ENCODE assay signal across 27 cellular contexts in the genomic region with DNA sequence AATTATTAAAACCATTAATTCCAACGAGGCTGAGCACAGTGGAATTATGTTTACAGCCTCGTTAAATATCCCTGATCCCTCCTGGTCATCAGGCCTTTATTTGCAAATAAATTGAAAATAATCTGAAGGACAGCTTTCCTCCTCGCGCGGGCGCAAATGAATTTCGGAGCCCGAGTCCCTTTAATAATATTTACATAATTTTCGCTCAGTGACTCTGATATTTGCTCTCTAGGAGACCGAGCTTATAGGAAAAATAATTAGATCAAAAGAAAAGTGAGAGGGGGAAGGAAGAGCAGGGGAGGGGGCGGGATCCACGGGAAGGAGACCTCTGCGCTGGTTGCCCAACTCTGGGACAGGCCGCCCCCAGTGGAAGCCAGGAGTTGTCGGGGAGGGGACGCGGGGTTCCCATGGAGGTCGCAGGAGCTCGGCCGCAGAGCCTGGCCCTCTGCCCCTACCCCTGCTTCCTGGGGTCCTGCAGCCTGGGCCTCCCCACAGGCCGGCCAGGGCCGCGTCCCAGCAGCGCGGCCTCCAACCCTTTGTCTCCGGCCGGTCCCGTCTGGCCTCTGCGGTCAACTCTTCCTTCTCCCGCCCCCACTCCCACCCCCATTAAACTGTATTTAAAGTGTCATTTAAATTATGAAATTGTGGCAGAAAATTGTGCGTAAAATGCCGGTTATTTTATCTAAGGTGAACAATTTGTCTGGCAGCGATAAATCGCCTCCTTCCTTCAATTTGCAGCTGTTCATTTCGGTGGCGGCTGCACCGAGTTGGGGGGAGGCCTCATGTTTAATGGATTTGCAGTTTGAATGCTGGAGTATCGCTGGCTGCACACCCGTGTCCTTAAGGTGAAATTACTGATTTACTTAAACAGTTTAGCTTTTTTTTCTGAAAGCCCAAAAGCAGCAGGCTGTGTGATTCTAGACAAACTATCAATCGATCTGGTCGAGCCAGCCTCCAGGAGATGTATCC. TPM values are rescaled to one million over a fixed set of nuclear protein-coding genes. Genes with fewer than 3 reads are reported as not detected.
DNase-seq lines count a peak whose midpoint lies in the region; ATAC-seq, FAIRE-seq and TF ChIP-seq lines count a peak whose summit lies in the region.
"Had no signal": no experiment of that assay in that cellular context is flagged by ENCODE, and none has a peak within 500 bp of the region (broad histone marks: within the 10 kb centered on the region; RNA-seq: fewer than 3 reads in every experiment).

No MANE protein-coding gene starts in this region.

- H3K79me2 ChIP-seq in endothelial cell of umbilical vein (ENCODE audit: control insufficient read depth, insufficient read depth, low read length), result no peaks in the 10 kb centered on the region

- POLR2A ChIA-PET in endothelial cell of umbilical vein (lab: Charles Lee), result no interaction called here

- TF ChIP-seq POLR2A in endothelial cell of umbilical vein (IDR thresholded peaks at IDR 0.05; ENCODE audit: low read depth, low read length), result no peak

- H3K4me2 ChIP-seq in endothelial cell of umbilical vein (ENCODE audit: insufficient read depth, low read length), result no peak overlapping the region

- no TSS peak for BruUV-seq in endothelial cell of umbilical vein (replicated peaks; lab: Mats Ljungman, UMichigan)

- CTCF ChIA-PET in activated CD8-positive, alpha-beta memory T cell treated with anti-CD3 and anti-CD28 coated beads, Interleukin-2, amount 10 ng/mL, durations not matched to agents 7 days and 5 days (lab: Charles Lee), result interaction anchor here (0.9 to 1.2 kb wide), 2 partner anchors 9 to 12 kb away, joined by 3 to 4 read pairs; no protein-coding TSS in a partner anchor
- CTCF ChIA-PET in endothelial cell of umbilical vein (lab: Charles Lee), result interaction anchor here (0.7 kb wide), 1 partner anchor 459 kb away, joined by 3 read pairs; no protein-coding TSS in a partner anchor

- no peak for FAIRE-seq in endothelial cell of umbilical vein (lab: Jason Lieb, UNC)
- FAIRE-seq: colon, D721Med, HepG2, kidney had no signal

- H3K9me3 Mint-ChIP-seq in activated CD8-positive, alpha-beta memory T cell treated with anti-CD3 and anti-CD28 coated beads, Interleukin-2, amount 10 ng/mL, durations not matched to agents 7 days and 5 days (ENCODE audit: low read depth), result no peaks in the 10 kb centered on the region
- peaks cover 0 to 8% (median 0%) of the 10 kb centered on the region in 3 donors for H3K9me3 Mint-ChIP-seq in IgD-negative memory B cell

- intact Hi-C loops in endothelial cell of umbilical vein (cut with micrococcal nuclease), result no loop called here

- no peak overlapping the region for H3K4me3 ChIP-seq in endothelial cell of umbilical vein (replicated peaks in 1 of 3; ENCODE audit: insufficient read depth in 1 of 3, low read depth in 1 of 3, low read length in 3 of 3)
- H3K4me3 ChIP-seq: ovary, uterus had no signal

- no peaks in the 10 kb centered on the region for H3K36me3 ChIP-seq in endothelial cell of umbilical vein (ENCODE audit: control insufficient read depth in 2 of 2, extremely low read depth in 1 of 2, insufficient read depth in 2 of 2, low read length in 2 of 2)
- H3K36me3 ChIP-seq: brain microvascular endothelial cell, ovary, uterus, WERI-Rb-1 had no signal

- DNase-seq in activated CD8-positive, alpha-beta memory T cell treated with anti-CD3 and anti-CD28 coated beads, Interleukin-2, amount 10 ng/mL, durations not matched to agents 7 days and 5 days, result no peak
- no peak for DNase-seq in activated CD8-positive, alpha-beta memory T cell treated with anti-CD3 and anti-CD28 coated beads, Interleukin-2, amount 50 U/mL, for 48 hours
- DNase-seq in endothelial cell of umbilical vein (ENCODE audit: low read depth, low spot score), result no peak
- DNase-seq in retina, result peak; percentile 62
- no peak for DNase-seq in Kasumi-1 (lab: John Stamatoyannopoulos, UW)
- no peak for DNase-seq in HuH-7.5 (ENCODE audit: low spot score)
- DNase-seq: ACHN, brain microvascular endothelial cell, NCI-H1105, NCI-H2081, ovary, SIG-M5, uterus, WERI-Rb-1 had no signal

- H3K9me1 ChIP-seq in endothelial cell of umbilical vein (replicated peaks; ENCODE audit: control insufficient read depth, extremely low read depth, insufficient read depth, low read length), result no peaks in the 10 kb centered on the region

- no peak for ATAC-seq in activated CD8-positive, alpha-beta memory T cell treated with anti-CD3 and anti-CD28 coated beads, Interleukin-2, amount 10 ng/mL, durations not matched to agents 7 days and 5 days
- ATAC-seq in HG02642 (IDR thresholded peaks at IDR 0.05; ENCODE audit: poor library complexity, unreplicated experiment), result no peak
- ATAC-seq: HepG2, right cardiac atrium had no signal

- peaks cover 7% of the 10 kb centered on the region for H3K4me1 Mint-ChIP-seq in activated CD8-positive, alpha-beta memory T cell treated with anti-CD3 and anti-CD28 coated beads, Interleukin-2, amount 10 ng/mL, durations not matched to agents 7 days and 5 days
- H3K4me1 Mint-ChIP-seq in IgD-negative memory B cell, result peaks cover 0 to 5% (median 0%) of the 10 kb centered on the region in 3 donors

- H3K27ac ChIP-seq in endothelial cell of umbilical vein (ENCODE audit: insufficient read depth, low read depth, low read length), result no peak overlapping the region
- H3K27ac ChIP-seq: brain microvascular endothelial cell, HL-60, ovary, uterus, WERI-Rb-1 had no signal

- peaks cover 63% of the 10 kb centered on the region for H3K27me3 Mint-ChIP-seq in activated CD8-positive, alpha-beta memory T cell treated with anti-CD3 and anti-CD28 coated beads, Interleukin-2, amount 10 ng/mL, durations not matched to agents 7 days and 5 days
- peaks cover 34% of the 10 kb centered on the region for H3K27me3 Mint-ChIP-seq in IgD-negative memory B cell

- no peak overlapping the region for H2AFZ ChIP-seq in endothelial cell of umbilical vein (ENCODE audit: low read depth, low read length)

- H3K27ac Mint-ChIP-seq in activated CD8-positive, alpha-beta memory T cell treated with anti-CD3 and anti-CD28 coated beads, Interleukin-2, amount 10 ng/mL, durations not matched to agents 7 days and 5 days, result peak overlapping the region; percentile 1
- H3K27ac Mint-ChIP-seq in IgD-negative memory B cell, result peak overlapping the region; percentile 59 to 93 (median 93)
- H3K27ac Mint-ChIP-seq: activated T-helper 2 cell treated with anti-CD3 and anti-CD28 coated beads, Interferon-gamma antibody, Interleukin-2, Interleukin-4, amounts not matched to agents 10 μg/mL and 5 μg/mL and 100 μg/mL, durations not matched to agents 14 hours and 24 hours and 36 hours had no signal

- no peak overlapping the region for H3K9ac ChIP-seq in endothelial cell of umbilical vein (replicated peaks; ENCODE audit: extremely low read depth, insufficient read depth, low read length)

- dilution Hi-C loops in endothelial cell of umbilical vein (cut with MboI; ENCODE audit: extremely low pct_ligation_motif_present, low sequenced_read_pairs), result no loop called here

- H3K4me1 ChIP-seq in endothelial cell of umbilical vein (ENCODE audit: control insufficient read depth, extremely low read depth, insufficient read depth, low read length), result no peaks in the 10 kb centered on the region

- H3K36me3 Mint-ChIP-seq in activated CD8-positive, alpha-beta memory T cell treated with anti-CD3 and anti-CD28 coated beads, Interleukin-2, amount 10 ng/mL, durations not matched to agents 7 days and 5 days, result peaks cover 5% of the 10 kb centered on the region
- peaks cover 2% of the 10 kb centered on the region for H3K36me3 Mint-ChIP-seq in IgD-negative memory B cell

- H4K20me1 ChIP-seq in endothelial cell of umbilical vein (replicated peaks; ENCODE audit: control insufficient read depth, extremely low read depth, insufficient read depth, low read length), result peaks cover 5% of the 10 kb centered on the region

- no peaks in the 10 kb centered on the region for H3K9me3 ChIP-seq in endothelial cell of umbilical vein (replicated peaks; ENCODE audit: control insufficient read depth, insufficient read depth, low read length)
- H3K9me3 ChIP-seq: ovary, uterus had no signal

- TF ChIP-seq CTCF in endothelial cell of umbilical vein (IDR thresholded peaks at IDR 0.05; ENCODE audit: extremely low read depth in 1 of 2, insufficient read depth in 1 of 2, low read depth in 1 of 2, low read length in 2 of 2), result no peak

- peaks cover 75 to 92% of the 10 kb centered on the region in 2 experiments for H3K27me3 ChIP-seq in endothelial cell of umbilical vein (ENCODE audit: control insufficient read depth in 2 of 2, insufficient read depth in 2 of 2, low read length in 2 of 2)

- H3K4me3 Mint-ChIP-seq in activated CD8-positive, alpha-beta memory T cell treated with anti-CD3 and anti-CD28 coated beads, Interleukin-2, amount 10 ng/mL, durations not matched to agents 7 days and 5 days, result no peak overlapping the region
- peak overlapping the region in 2 of 4 donors; percentile 25 to 78 for H3K4me3 Mint-ChIP-seq in IgD-negative memory B cell

TF ChIP-seq in endothelial cell of umbilical vein, 7 proteins besides CTCF, POLR2A, EP300 and RAD21:
- TF ChIP-seq POLR2AphosphoS5 (IDR thresholded peaks at IDR 0.05; ENCODE audit: insufficient read depth, low read depth, low read length) (no peak), EZH2 (IDR thresholded peaks at IDR 0.05; ENCODE audit: borderline replicate concordance, low read depth, low read length, severe bottlenecking) (peak; percentile 79), JUN (IDR thresholded peaks at IDR 0.05; ENCODE audit: borderline replicate concordance, insufficient read depth, insufficient read length, low read depth) (no peak), GATA2 (IDR thresholded peaks at IDR 0.05; ENCODE audit: insufficient read depth, insufficient read length, low read depth, low read length) (no peak), FOS (IDR thresholded peaks at IDR 0.05; ENCODE audit: borderline replicate concordance, insufficient read depth, low read length) (no peak), MYC (IDR thresholded peaks at IDR 0.05; ENCODE audit: low read depth, low read length) (no peak)
- TF ChIP-seq, protein P1, sequence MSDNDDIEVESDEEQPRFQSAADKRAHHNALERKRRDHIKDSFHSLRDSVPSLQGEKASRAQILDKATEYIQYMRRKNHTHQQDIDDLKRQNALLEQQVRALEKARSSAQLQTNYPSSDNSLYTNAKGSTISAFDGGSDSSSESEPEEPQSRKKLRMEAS (IDR thresholded peaks at IDR 0.05; ENCODE audit: insufficient read depth, insufficient read length), result no peak

RNA-seq across cellular contexts. Expression of a gene that starts 6.0 kb away (rescaled TPM):
- total RNA-seq in activated CD8-positive, alpha-beta memory T cell treated with anti-CD3 and anti-CD28 coated beads, Interleukin-2, amount 10 ng/mL, durations not matched to agents 7 days and 5 days, result not detected
- polyA plus RNA-seq in IgD-negative memory B cell (not detected), endothelial cell of umbilical vein (not detected in 2 replicates)
- not detected in 2 replicates for total RNA-seq in endothelial cell of umbilical vein
- polyA plus RNA-seq in endothelial cell of umbilical vein (2011; cell fraction: cytosol; rRNA removed), result not detected in 2 replicates
- not detected in 2 replicates for polyA plus RNA-seq in endothelial cell of umbilical vein (2011; cell fraction: nucleus; rRNA removed)
- not detected in 2 replicates for polyA plus RNA-seq in endothelial cell of umbilical vein (2012)
- polyA minus RNA-seq in endothelial cell of umbilical vein, result not detected in 2 replicates
- polyA minus RNA-seq in endothelial cell of umbilical vein (2011; cell fraction: cytosol; rRNA and poly(A)+ RNA removed), result not detected
- polyA minus RNA-seq in endothelial cell of umbilical vein (2011; cell fraction: nucleus; rRNA and poly(A)+ RNA removed), result not detected in 2 replicates
- total RNA-seq: activated CD8-positive, alpha-beta memory T cell treated with anti-CD3 and anti-CD28 coated beads for 36 hours; activated T-helper 2 cell treated with anti-CD3 and anti-CD28 coated beads, Interferon-gamma antibody, Interleukin-2, Interleukin-4, amounts not matched to agents 10 μg/mL and 5 μg/mL and 100 μg/mL, durations not matched to agents 14 hours and 24 hours and 36 hours; HepG2; lung microvascular endothelial cell; myocyte; ovary; right cardiac atrium; T-helper 2 cell treated with Interferon-gamma antibody and Interleukin-4, amounts not matched to agents 100 ng/mL and 5 ng/mL, for 36 hours; uterus had no signal
- polyA plus RNA-seq: HepG2, ovary, right cardiac atrium had no signal
